Comparison of ENCODE assay signal across 21 cellular contexts in the genomic region with DNA sequence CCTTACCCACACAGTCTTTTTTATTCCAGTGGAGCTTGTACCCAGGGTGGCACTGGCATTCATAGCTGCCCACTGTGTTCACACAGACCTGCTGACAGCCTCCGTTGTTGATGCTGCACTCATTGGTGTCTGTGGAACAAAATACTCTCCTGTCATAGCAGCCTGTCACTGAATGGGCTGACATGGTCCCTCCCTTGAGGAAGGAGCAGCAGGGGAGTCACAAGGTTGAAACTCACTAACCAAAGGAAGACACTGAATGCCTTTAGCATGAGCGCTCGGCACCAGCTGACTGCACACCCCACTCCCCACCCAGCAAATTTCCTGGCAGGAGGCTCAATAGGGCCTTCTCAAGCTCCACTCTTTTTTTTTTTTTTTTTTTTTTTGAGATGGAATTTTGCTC. TPM values are rescaled to one million over a fixed set of nuclear protein-coding genes. Genes with fewer than 3 reads are reported as not detected.
DNase-seq lines count a peak whose midpoint lies in the region; ATAC-seq, FAIRE-seq and TF ChIP-seq lines count a peak whose summit lies in the region.
"Had no signal": no experiment of that assay in that cellular context is flagged by ENCODE, and none has a peak within 500 bp of the region (broad histone marks: within the 10 kb centered on the region; RNA-seq: fewer than 3 reads in every experiment).

No MANE protein-coding gene starts in this region.

- no TSS peak for BruUV-seq in PC-9 (replicated peaks; lab: Mats Ljungman, UMichigan)

- H3K27me3 Mint-ChIP-seq in activated CD4-positive, alpha-beta T cell treated with anti-CD3 and anti-CD28 coated beads, Interleukin-2, amount 10 ng/mL, durations not matched to agents 24 days and 14 days = peaks cover 8% of the 10 kb centered on the region

- in situ Hi-C loops in HAP-1 (cut with MboI; ENCODE audit: low sequenced_read_pairs) = no loop called here

- H3K9me2 ChIP-seq in PC-9 (ENCODE audit: insufficient read depth) = no peaks in the 10 kb centered on the region

- no peak overlapping the region for H3K27ac Mint-ChIP-seq in activated CD4-positive, alpha-beta T cell treated with anti-CD3 and anti-CD28 coated beads, Interleukin-2, amount 10 ng/mL, durations not matched to agents 24 days and 14 days
- H3K27ac Mint-ChIP-seq: activated CD4-positive, alpha-beta memory T cell treated with anti-CD3 and anti-CD28 coated beads for 36 hours; naive thymus-derived CD4-positive, alpha-beta T cell had no signal

- no peaks in the 10 kb centered on the region for H4K20me1 ChIP-seq in PC-9 (ENCODE audit: insufficient read depth)
- H4K20me1 ChIP-seq: BLaER1 had no signal

- no peaks in the 10 kb centered on the region for H3F3A ChIP-seq in PC-9 (ENCODE audit: insufficient read depth, low read depth)

- H3K4me1 ChIP-seq in mucosa of descending colon (ENCODE audit: low read depth) (no peaks in the 10 kb centered on the region), HAP-1 (no peaks in the 10 kb centered on the region), PC-9 (replicated peaks; ENCODE audit: insufficient read depth) (no peaks in the 10 kb centered on the region)
- H3K4me1 ChIP-seq: colonic mucosa, prostate gland had no signal

- H3K4me2 ChIP-seq in PC-9 = no peak overlapping the region
- H3K4me2 ChIP-seq: BLaER1 had no signal

- CTCF ChIA-PET in PC-9 (lab: Charles Lee) = no interaction called here

- H2AFZ ChIP-seq in PC-9 = no peak overlapping the region

- H3K27ac ChIP-seq in PC-9 = no peak overlapping the region
- H3K27ac ChIP-seq: BLaER1, colonic mucosa, prostate gland had no signal

- no peaks in the 10 kb centered on the region for H3K36me3 Mint-ChIP-seq in activated CD4-positive, alpha-beta T cell treated with anti-CD3 and anti-CD28 coated beads, Interleukin-2, amount 10 ng/mL, durations not matched to agents 24 days and 14 days (ENCODE audit: low read depth)
- H3K36me3 Mint-ChIP-seq: activated CD4-positive, alpha-beta memory T cell treated with anti-CD3 and anti-CD28 coated beads for 36 hours; naive thymus-derived CD4-positive, alpha-beta T cell had no signal

- POLR2A ChIA-PET in PC-9 (lab: Charles Lee; ENCODE audit: unreplicated experiment) = no interaction called here

- H3K4me3 ChIP-seq in epithelial cell of proximal tubule (ENCODE audit: low read depth, low read length) (no peak overlapping the region), mucosa of descending colon (no peak overlapping the region), HAP-1 (no peak overlapping the region), PC-9 (no peak overlapping the region)
- H3K4me3 ChIP-seq: BLaER1, colonic mucosa, prostate gland had no signal

- TF ChIP-seq CTCF in epithelial cell of proximal tubule (conservative IDR thresholded peaks at IDR 0.05; ENCODE audit: low read depth, low read length) (no peak), mucosa of descending colon (IDR thresholded peaks at IDR 0.05) (no peak), PC-9 (conservative IDR thresholded peaks at IDR 0.05) (no peak)

- no peaks in the 10 kb centered on the region for H3K4me1 Mint-ChIP-seq in activated CD4-positive, alpha-beta T cell treated with anti-CD3 and anti-CD28 coated beads, Interleukin-2, amount 10 ng/mL, durations not matched to agents 24 days and 14 days
- H3K4me1 Mint-ChIP-seq: naive thymus-derived CD4-positive, alpha-beta T cell had no signal

- H3K9me3 ChIP-seq in mucosa of descending colon = no peaks in the 10 kb centered on the region
- no peaks in the 10 kb centered on the region for H3K9me3 ChIP-seq in HAP-1
- H3K9me3 ChIP-seq in PC-9 (ENCODE audit: insufficient read depth, low read depth) = no peaks in the 10 kb centered on the region
- H3K9me3 ChIP-seq: BLaER1, colonic mucosa, prostate gland had no signal

- no peaks in the 10 kb centered on the region for H3K79me2 ChIP-seq in PC-9 (ENCODE audit: low read depth)

- DNase-seq in AG20443 (ENCODE audit: low spot score) (peak; percentile 63), HTR-8/SVneo (ENCODE audit: insufficient read length, low spot score) (peak; percentile 48), epithelial cell of proximal tubule (ENCODE audit: low read depth) (peak; percentile 58), mucosa of descending colon (no peak), HAP-1 (ENCODE audit: low spot score in 2 of 2) (no peak), PC-9 (no peak)
- DNase-seq in activated CD4-positive, alpha-beta T cell treated with anti-CD3 and anti-CD28 coated beads, Interleukin-2, amount 10 ng/mL, durations not matched to agents 24 days and 14 days = no peak
- DNase-seq: activated CD4-positive, alpha-beta memory T cell treated with anti-CD3 and anti-CD28 coated beads for 36 hours; colonic mucosa; erythroblast; Karpas-422; left ventricle myocardium superior; naive thymus-derived CD4-positive, alpha-beta T cell; NCI-H1694 treated with DMSO at 0.1 percent for 48 hours; stimulated activated CD4-positive, alpha-beta T cell treated with anti-CD3 and anti-CD28 coated beads, Interleukin-12 subunit alpha, Interleukin-12 subunit beta, amount 100 ng/mL, for 4 hours; stimulated activated naive CD8-positive, alpha-beta T cell treated with anti-CD3 and anti-CD28 coated beads, Interleukin-15, Interleukin-2, amounts not matched to agents 100 U/mL and 50 U/mL, for 24 hours had no signal

- H3K36me3 ChIP-seq in mucosa of descending colon (ENCODE audit: low read depth) = no peaks in the 10 kb centered on the region
- no peaks in the 10 kb centered on the region for H3K36me3 ChIP-seq in HAP-1 (replicated peaks)
- H3K36me3 ChIP-seq in PC-9 (ENCODE audit: low read depth) = no peaks in the 10 kb centered on the region
- H3K36me3 ChIP-seq: BLaER1, colonic mucosa, prostate gland had no signal

- no peak for FAIRE-seq in HTR-8/SVneo (lab: Jason Lieb, UNC)
- FAIRE-seq: TTC549 had no signal

- no peaks in the 10 kb centered on the region for H3K9me3 Mint-ChIP-seq in activated CD4-positive, alpha-beta T cell treated with anti-CD3 and anti-CD28 coated beads, Interleukin-2, amount 10 ng/mL, durations not matched to agents 24 days and 14 days
- H3K9me3 Mint-ChIP-seq: activated CD4-positive, alpha-beta memory T cell treated with anti-CD3 and anti-CD28 coated beads for 36 hours; naive thymus-derived CD4-positive, alpha-beta T cell had no signal

- peak; percentile 11 for ATAC-seq in mucosa of descending colon
- ATAC-seq in GM21717 (IDR thresholded peaks at IDR 0.05; ENCODE audit: unreplicated experiment) = no peak
- ATAC-seq: left ventricle myocardium superior; naive thymus-derived CD4-positive, alpha-beta T cell; stimulated activated naive CD8-positive, alpha-beta T cell treated with anti-CD3 and anti-CD28 coated beads, Interleukin-15, Interleukin-2, amounts not matched to agents 100 U/mL and 50 U/mL, for 24 hours had no signal

- no peaks in the 10 kb centered on the region for H3K27me3 ChIP-seq in HAP-1 (ENCODE audit: low read depth)
- no peaks in the 10 kb centered on the region for H3K27me3 ChIP-seq in PC-9 (ENCODE audit: insufficient read depth, low read depth)
- H3K27me3 ChIP-seq: BLaER1, colonic mucosa had no signal

- H3K4me3 Mint-ChIP-seq in activated CD4-positive, alpha-beta T cell treated with anti-CD3 and anti-CD28 coated beads, Interleukin-2, amount 10 ng/mL, durations not matched to agents 24 days and 14 days = no peak overlapping the region
- H3K4me3 Mint-ChIP-seq: activated CD4-positive, alpha-beta memory T cell treated with anti-CD3 and anti-CD28 coated beads for 36 hours; naive thymus-derived CD4-positive, alpha-beta T cell had no signal

- intact Hi-C loops in mucosa of descending colon (cut with DNase I, micrococcal nuclease) = no loop called here
- intact Hi-C loops in activated CD4-positive, alpha-beta T cell treated with anti-CD3 and anti-CD28 coated beads, Interleukin-2, amount 10 ng/mL, durations not matched to agents 24 days and 14 days (cut with micrococcal nuclease) = no loop called here
- intact Hi-C loops in PC-9 (cut with micrococcal nuclease; ENCODE audit: unreplicated experiment) = no loop called here

RNA-seq across cellular contexts. Expression of a gene that starts 37.8 kb away (rescaled TPM):
- 0.17 and 0.43 TPM in 2 replicates for total RNA-seq in epithelial cell of proximal tubule
- total RNA-seq in mucosa of descending colon = 10 to 100 TPM in 2 of 3 donors, 1 to 10 TPM in 1; 8.7 to 18.7 (median 15.9) TPM
- total RNA-seq in activated CD4-positive, alpha-beta T cell treated with anti-CD3 and anti-CD28 coated beads, Interleukin-2, amount 10 ng/mL, durations not matched to agents 24 days and 14 days = 0.19 TPM in 1 of 2 replicates, not detected in the other
- total RNA-seq in PC-9 (2021) = not detected in 2 replicates
- total RNA-seq: activated CD4-positive, alpha-beta memory T cell treated with anti-CD3 and anti-CD28 coated beads for 36 hours; NCI-H460 had no signal

RNA-seq across cellular contexts. Expression of a gene that starts 49.8 kb away (rescaled TPM):
- total RNA-seq in epithelial cell of proximal tubule (14.5 and 22.8 TPM in 2 replicates), mucosa of descending colon (1 to 10 TPM in 1 of 3 donors, under 1 TPM in 2; 0.20 to 1.6 (median 0.63) TPM), PC-9 (2021) (1.1 and 2.1 TPM in 2 replicates)
- total RNA-seq in activated CD4-positive, alpha-beta T cell treated with anti-CD3 and anti-CD28 coated beads, Interleukin-2, amount 10 ng/mL, durations not matched to agents 24 days and 14 days = 4.8 and 5.3 TPM in 2 replicates

Comparison
In these comparisons a context has a peak if more than half of its experiments do, and no peak if none do; other contexts are left out.
1. DNase-seq: peak in AG20443 (single experiment), HTR-8/SVneo (single experiment) and epithelial cell of proximal tubule (single experiment); none in mucosa of descending colon (0 of 3), activated CD4-positive, alpha-beta T cell treated with anti-CD3 and anti-CD28 coated beads, Interleukin-2, amount 10 ng/mL, durations not matched to agents 24 days and 14 days (single experiment), HAP-1 (0 of 2) and PC-9 (0 of 2).